ENCODE assay signal across 2 cellular contexts in genomic region chr1:50847303-50847702, GRCh38.
TF ChIP-seq lines count a peak whose summit lies in the region.

No MANE protein-coding gene starts in this region.

TF ChIP-seq in SK-N-SH treated with all-trans-retinoic acid at 6 μM for 48 hours, 23 proteins besides CTCF, POLR2A, EP300 and RAD21 (continued from another document):
- no peak for TF ChIP-seq CSRNP3 (CRISPR knock-in tag; IDR thresholded peaks at IDR 0.05)
- TF ChIP-seq ISL1 (CRISPR knock-in tag; IDR thresholded peaks at IDR 0.05): no peak

TF ChIP-seq in K562, 482 proteins besides CTCF, POLR2A, EP300 and RAD21 (continued from another document):
- TF ChIP-seq ZNF280A (IDR thresholded peaks at IDR 0.05; ENCODE audit: low read depth, partially characterized antibody) (peak; percentile 69), TCFL5 (CRISPR knock-in tag; conservative IDR thresholded peaks at IDR 0.05) (no peak)
